Comparison of ENCODE assay signal across 21 cellular contexts in the genomic region with DNA sequence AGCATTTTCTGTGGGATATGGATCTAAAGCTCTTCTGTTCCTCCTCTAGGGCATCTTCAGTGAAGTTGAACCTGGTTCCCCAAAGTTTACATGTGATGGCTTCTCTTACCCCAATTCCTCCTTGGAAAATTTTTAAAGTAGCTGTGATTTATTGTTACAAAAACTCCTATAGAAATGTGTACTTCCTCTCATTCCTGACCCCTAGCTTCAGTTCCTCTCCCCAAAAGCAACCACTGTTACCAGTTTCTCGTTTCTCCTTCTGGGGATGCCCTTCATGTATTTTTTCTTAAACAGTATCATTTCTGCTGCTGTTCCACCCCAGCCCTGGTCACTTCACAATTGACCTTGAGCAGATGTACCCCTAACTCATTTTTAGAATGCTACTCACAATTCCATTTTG. TPM values are rescaled to one million over a fixed set of nuclear protein-coding genes. Genes with fewer than 3 reads are reported as not detected.
DNase-seq lines count a peak whose midpoint lies in the region; TF ChIP-seq lines count a peak whose summit lies in the region.
"Had no signal": no experiment of that assay in that cellular context is flagged by ENCODE, and none has a peak within 500 bp of the region (broad histone marks: within the 10 kb centered on the region; RNA-seq: fewer than 3 reads in every experiment).

No MANE protein-coding gene starts in this region.

- intact Hi-C loops in CD14-positive monocyte (cut with micrococcal nuclease) (loop anchor here in 1 of 2 donors (5.0 kb wide), 1 partner anchor 34 kb away; no protein-coding TSS in a partner anchor), colonic mucosa (cut with DNase I) (no loop called here)

- H3K36me3 ChIP-seq in colonic mucosa = no peaks in the 10 kb centered on the region
- H3K36me3 ChIP-seq: HAP-1, ovary had no signal

- H3K4me3 Mint-ChIP-seq in CD14-positive monocyte (peak overlapping the region in 1 of 2 donors; percentile 46), IgD-negative memory B cell (peak overlapping the region in 1 of 4 donors; percentile 1), nephron progenitor cell (no peak overlapping the region)
- H3K4me3 Mint-ChIP-seq: stimulated activated effector memory CD8-positive, alpha-beta T cell treated with anti-CD3 and anti-CD28 coated beads, Interleukin-12 subunit alpha, Interleukin-12 subunit beta, amount 100 ng/mL, for 72 hours had no signal

- H3K27me3 Mint-ChIP-seq in CD14-positive monocyte (ENCODE audit: low read depth in 3 of 3) (peaks cover 0 to 2% (median 2%) of the 10 kb centered on the region in 3 donors), IgD-negative memory B cell (no peaks in the 10 kb centered on the region), nephron progenitor cell (ENCODE audit: low read depth, poor library complexity) (peaks cover 9% of the 10 kb centered on the region)
- H3K27me3 Mint-ChIP-seq: naive B cell had no signal

- H3K9me3 Mint-ChIP-seq in CD14-positive monocyte (peaks cover 0 to 3% (median 0%) of the 10 kb centered on the region in 7 donors), IgD-negative memory B cell (no peaks in the 10 kb centered on the region), nephron progenitor cell (no peaks in the 10 kb centered on the region)
- H3K9me3 Mint-ChIP-seq: naive B cell; stimulated activated effector memory CD8-positive, alpha-beta T cell treated with anti-CD3 and anti-CD28 coated beads, Interleukin-12 subunit alpha, Interleukin-12 subunit beta, amount 100 ng/mL, for 72 hours had no signal

- no peak for DNase-seq in CD14-positive monocyte (ENCODE audit: low spot score)
- DNase-seq in colonic mucosa = peak; percentile 14
- no peak for DNase-seq in nephron progenitor cell
- DNase-seq in NCI-H2029 (lab: John Stamatoyannopoulos, UW) = no peak
- no peak for DNase-seq in activated CD4-positive, alpha-beta T cell treated with anti-CD3 and anti-CD28 coated beads, Interleukin-2, amount 50 U/mL, for 48 hours
- DNase-seq: amniotic stem cell, caudate nucleus, COR-L47, DND-41, dorsolateral prefrontal cortex, foreskin keratinocyte, mammary epithelial cell, naive B cell, NCI-H187, NCI-H446, ovary had no signal

- no peak overlapping the region for H3K9ac ChIP-seq in colonic mucosa (ENCODE audit: low read depth in 2 of 2, low read length in 2 of 2)

- no peak for TF ChIP-seq CTCF in CD14-positive monocyte (IDR thresholded peaks at IDR 0.05)
- no peak for TF ChIP-seq CTCF in colonic mucosa (IDR thresholded peaks at IDR 0.05)
- TF ChIP-seq CTCF in nephron progenitor cell (IDR thresholded peaks at IDR 0.05) = no peak

- no peaks in the 10 kb centered on the region for H3K9me3 ChIP-seq in colonic mucosa
- H3K9me3 ChIP-seq: HAP-1, ovary had no signal

- peaks cover 13% of the 10 kb centered on the region for H3K4me1 ChIP-seq in colonic mucosa
- H3K4me1 ChIP-seq: foreskin keratinocyte, HAP-1 had no signal

- H3K36me3 Mint-ChIP-seq in CD14-positive monocyte (no peaks in the 10 kb centered on the region), IgD-negative memory B cell (no peaks in the 10 kb centered on the region), nephron progenitor cell (ENCODE audit: low read depth) (no peaks in the 10 kb centered on the region)
- H3K36me3 Mint-ChIP-seq: naive B cell had no signal

- H3K4me1 Mint-ChIP-seq in CD14-positive monocyte (peaks cover 81% of the 10 kb centered on the region), IgD-negative memory B cell (peaks cover 27 to 35% (median 30%) of the 10 kb centered on the region in 3 donors), nephron progenitor cell (peaks cover 20% of the 10 kb centered on the region)

- H3K27ac Mint-ChIP-seq in CD14-positive monocyte (peak overlapping the region; percentile 89 to 98 (median 96)), IgD-negative memory B cell (peak overlapping the region in 2 of 3 donors; percentile 37 to 76), nephron progenitor cell (no peak overlapping the region)
- H3K27ac Mint-ChIP-seq: stimulated activated effector memory CD8-positive, alpha-beta T cell treated with anti-CD3 and anti-CD28 coated beads, Interleukin-12 subunit alpha, Interleukin-12 subunit beta, amount 100 ng/mL, for 72 hours had no signal

- H3K27ac ChIP-seq in colonic mucosa (peak overlapping the region; percentile 23), skin epidermis (peak overlapping the region in 18 of 21 experiments; percentile 4 to 81 (median 57))
- H3K27ac ChIP-seq: dorsolateral prefrontal cortex, foreskin keratinocyte, ovary had no signal

- no peaks in the 10 kb centered on the region for H3K27me3 ChIP-seq in colonic mucosa
- H3K27me3 ChIP-seq: dorsolateral prefrontal cortex, foreskin keratinocyte, ovary had no signal

- H3K4me3 ChIP-seq in colonic mucosa = no peak overlapping the region
- H3K4me3 ChIP-seq in skin epidermis = no peak overlapping the region
- H3K4me3 ChIP-seq: dorsolateral prefrontal cortex, HAP-1, K562, ovary had no signal

RNA-seq across cellular contexts. Expression of a gene that starts 18.4 kb away (rescaled TPM):
- 100 to 1,000 TPM; 555 to 603 TPM for polyA plus RNA-seq in CD14-positive monocyte
- polyA plus RNA-seq in IgD-negative memory B cell = 113 TPM
- 10 to 100 TPM; 52.8 to 89.6 TPM for total RNA-seq in colonic mucosa
